1 cellular context compared by ENCODE assay signal in genomic region chr13:51397262-51397933, GRCh38.
TF ChIP-seq lines count a peak whose summit lies in the region.

No MANE protein-coding gene starts in this region.

TF ChIP-seq in K562, 482 proteins besides CTCF, POLR2A, EP300 and RAD21 (continued from another document):
- no peak for TF ChIP-seq ATF6 (CRISPR knock-in tag; IDR thresholded peaks at IDR 0.05)
- TF ChIP-seq HNRNPK (IDR thresholded peaks at IDR 0.05; ENCODE audit: low read depth, low read length, poor library complexity, severe bottlenecking): no peak
- TF ChIP-seq TSHZ1 (CRISPR knock-in tag; IDR thresholded peaks at IDR 0.05): no peak
- TF ChIP-seq ZNF668 (CRISPR knock-in tag; IDR thresholded peaks at IDR 0.05): no peak
- TF ChIP-seq ZNF316 (IDR thresholded peaks at IDR 0.05): no peak
- TF ChIP-seq NELFE (IDR thresholded peaks at IDR 0.05; ENCODE audit: insufficient read depth, insufficient read length): no peak
- no peak for TF ChIP-seq CREB5 (CRISPR knock-in tag; IDR thresholded peaks at IDR 0.05)
- no peak for TF ChIP-seq ZEB2 (IDR thresholded peaks at IDR 0.05)
- TF ChIP-seq ZMIZ1 (IDR thresholded peaks at IDR 0.05; ENCODE audit: low read depth in 2 of 2, low read length in 2 of 2): no peak
- TF ChIP-seq TFE3 (CRISPR knock-in tag; IDR thresholded peaks at IDR 0.05): no peak
